ENCODE assay signal across 6 cellular contexts in genomic region chr2:159402790-159403189, GRCh38.
"Had no signal": no experiment of that assay in that cellular context is flagged by ENCODE, and none has a peak within 500 bp of the region (broad histone marks: within the 10 kb centered on the region; RNA-seq: fewer than 3 reads in every experiment).

No MANE protein-coding gene starts in this region.

- FAIRE-seq: HTR-8/SVneo had no signal

- H3K4me3 ChIP-seq: GM23248 had no signal

- H3K27ac ChIP-seq: GM23248 had no signal

- DNase-seq: GM23248, GOT3, H9, HCEC 1CT, KBM-7 had no signal
